In genomic region chr1:36894824-36895223, GRCh38 we compare ENCODE assay signal across 21 cellular contexts.
"Had no signal": no experiment of that assay in that cellular context is flagged by ENCODE, and none has a peak within 500 bp of the region (broad histone marks: within the 10 kb centered on the region; RNA-seq: fewer than 3 reads in every experiment).

No MANE protein-coding gene starts in this region.

- H3K4me1 Mint-ChIP-seq: immature natural killer cell; memory B cell; mesothelial cell of epicardium; naive thymus-derived CD4-positive, alpha-beta T cell; nephron; stimulated activated naive CD8-positive, alpha-beta T cell treated with anti-CD3 and anti-CD28 coated beads, Interleukin-15, amount 100 ng/mL, for 72 hours had no signal

- DNase-seq: dermis blood vessel endothelial cell; effector memory CD8-positive, alpha-beta T cell; erythroblast; hypothalamus; immature natural killer cell; mucosa of descending colon; naive thymus-derived CD4-positive, alpha-beta T cell; nucleus accumbens; pancreas; retina; right lobe of liver; small intestine; stimulated activated CD4-positive, alpha-beta T cell treated with anti-CD3 and anti-CD28 coated beads, Interleukin-15, amount 100 ng/mL, for 24 hours; stimulated activated CD4-positive, alpha-beta T cell treated with anti-CD3 and anti-CD28 coated beads, Interleukin-2, amount 100 ng/mL, for 48 hours; stimulated activated naive CD4-positive, alpha-beta T cell; stimulated activated naive CD8-positive, alpha-beta T cell treated with anti-CD3 and anti-CD28 coated beads, Interleukin-15, amount 100 ng/mL, for 72 hours; transverse colon had no signal

- H3K27me3 Mint-ChIP-seq: stimulated activated naive CD8-positive, alpha-beta T cell treated with anti-CD3 and anti-CD28 coated beads, Interleukin-15, amount 100 ng/mL, for 72 hours had no signal

- H3K9me3 Mint-ChIP-seq: effector memory CD8-positive, alpha-beta T cell; mesothelial cell of epicardium; stimulated activated naive CD8-positive, alpha-beta T cell treated with anti-CD3 and anti-CD28 coated beads, Interleukin-15, amount 100 ng/mL, for 72 hours had no signal

- ATAC-seq: effector memory CD8-positive, alpha-beta T cell; left lobe of liver; mucosa of descending colon; naive thymus-derived CD4-positive, alpha-beta T cell; pancreas; right lobe of liver; stimulated activated naive CD8-positive, alpha-beta T cell treated with anti-CD3 and anti-CD28 coated beads, Interleukin-15, amount 100 ng/mL, for 72 hours had no signal

- H3K4me3 Mint-ChIP-seq: effector memory CD8-positive, alpha-beta T cell; immature natural killer cell; memory B cell; mesothelial cell of epicardium; naive thymus-derived CD4-positive, alpha-beta T cell; nephron; stimulated activated naive CD8-positive, alpha-beta T cell treated with anti-CD3 and anti-CD28 coated beads, Interleukin-15, amount 100 ng/mL, for 72 hours had no signal

- H3K27ac Mint-ChIP-seq: effector memory CD8-positive, alpha-beta T cell; immature natural killer cell; memory B cell; mesothelial cell of epicardium; naive thymus-derived CD4-positive, alpha-beta T cell; nephron; stimulated activated naive CD8-positive, alpha-beta T cell treated with anti-CD3 and anti-CD28 coated beads, Interleukin-15, amount 100 ng/mL, for 72 hours had no signal

- H3K36me3 Mint-ChIP-seq: immature natural killer cell; memory B cell; mesothelial cell of epicardium; naive thymus-derived CD4-positive, alpha-beta T cell had no signal
